10 cellular contexts compared by ENCODE assay signal in the genomic region with DNA sequence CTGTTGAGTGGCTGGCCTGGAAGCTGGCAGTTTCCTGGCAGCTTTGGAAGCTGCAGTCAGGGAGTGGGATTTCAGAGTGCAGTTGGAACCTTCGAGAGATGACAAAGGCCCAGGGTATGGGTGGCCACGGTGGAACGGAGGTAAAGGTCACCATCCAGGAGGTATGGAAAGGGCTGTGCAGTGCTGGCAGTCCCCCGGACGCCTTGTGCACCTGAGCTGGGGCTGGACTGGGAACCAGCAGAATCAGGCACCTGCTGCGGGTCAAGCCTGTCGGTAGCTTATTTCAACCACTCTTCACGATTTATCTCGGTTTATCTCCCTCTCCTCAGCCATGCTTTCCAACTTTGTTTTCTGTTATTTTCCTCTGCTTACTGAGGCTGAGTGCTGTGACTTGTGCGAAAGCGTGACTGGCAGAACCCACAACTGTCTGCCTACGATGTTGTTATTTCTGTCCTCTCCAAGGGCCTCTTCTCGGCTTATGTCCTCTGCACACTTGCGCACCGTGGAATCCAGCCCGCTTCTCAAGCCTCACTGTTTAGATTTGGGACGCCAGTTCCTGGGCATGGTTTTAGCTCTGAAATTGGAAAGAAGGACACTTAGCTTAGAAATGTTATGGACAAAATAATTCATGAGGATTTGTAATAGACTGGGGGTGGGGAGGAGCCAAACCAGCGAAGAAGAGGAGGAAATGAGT.
"Had no signal": no experiment of that assay in that cellular context is flagged by ENCODE, and none has a peak within 500 bp of the region (broad histone marks: within the 10 kb centered on the region; RNA-seq: fewer than 3 reads in every experiment).

No MANE protein-coding gene starts in this region.

- DNase-seq: activated CD4-positive, alpha-beta T cell treated with anti-CD3 and anti-CD28 coated beads, Interleukin-2, amount 10 ng/mL, durations not matched to agents 7 days and 5 days; activated CD4-positive, CD25-positive, alpha-beta regulatory T cell; activated naive CD4-positive, alpha-beta T cell treated with anti-CD3 and anti-CD28 coated beads, Interleukin-2, amount 10 ng/mL, durations not matched to agents 7 days and 5 days; stimulated activated CD4-positive, alpha-beta T cell treated with anti-CD3 and anti-CD28 coated beads, Interleukin-12 subunit alpha, Interleukin-12 subunit beta, amount 100 ng/mL, for 4 hours; stimulated activated CD4-positive, alpha-beta T cell treated with anti-CD3 and anti-CD28 coated beads, Interleukin-2, amount 100 ng/mL, for 24 hours had no signal

- H3K36me3 Mint-ChIP-seq: activated naive CD4-positive, alpha-beta T cell treated with anti-CD3 and anti-CD28 coated beads, Interleukin-2, amount 10 ng/mL, durations not matched to agents 7 days and 5 days had no signal

- H3K36me3 ChIP-seq: gastroesophageal sphincter, tibial artery, vagina had no signal

- ATAC-seq: activated T-helper 17 cell treated with anti-CD3 and anti-CD28 coated beads, Interleukin-2, amount 50 U/mL, for 72 hours; gastroesophageal sphincter had no signal

- H3K27ac ChIP-seq: gastroesophageal sphincter, tibial artery, vagina had no signal

- H3K4me1 Mint-ChIP-seq: activated T-helper 17 cell treated with anti-CD3 and anti-CD28 coated beads, Interleukin-2, amount 50 U/mL, for 72 hours had no signal

- H3K4me3 Mint-ChIP-seq: activated CD4-positive, alpha-beta T cell treated with anti-CD3 and anti-CD28 coated beads, Interleukin-2, amount 10 ng/mL, durations not matched to agents 7 days and 5 days; activated naive CD4-positive, alpha-beta T cell treated with anti-CD3 and anti-CD28 coated beads, Interleukin-2, amount 10 ng/mL, durations not matched to agents 7 days and 5 days; activated T-helper 17 cell treated with anti-CD3 and anti-CD28 coated beads, Interleukin-2, amount 50 U/mL, for 72 hours; nephron had no signal

- H3K4me3 ChIP-seq: gastroesophageal sphincter, tibial artery, vagina had no signal

- H3K27ac Mint-ChIP-seq: activated CD4-positive, alpha-beta T cell treated with anti-CD3 and anti-CD28 coated beads, Interleukin-2, amount 10 ng/mL, durations not matched to agents 7 days and 5 days; activated naive CD4-positive, alpha-beta T cell treated with anti-CD3 and anti-CD28 coated beads, Interleukin-2, amount 10 ng/mL, durations not matched to agents 7 days and 5 days; activated T-helper 17 cell treated with anti-CD3 and anti-CD28 coated beads, Interleukin-2, amount 50 U/mL, for 72 hours had no signal

- H3K9me3 Mint-ChIP-seq: activated CD4-positive, alpha-beta T cell treated with anti-CD3 and anti-CD28 coated beads, Interleukin-2, amount 10 ng/mL, durations not matched to agents 7 days and 5 days; activated naive CD4-positive, alpha-beta T cell treated with anti-CD3 and anti-CD28 coated beads, Interleukin-2, amount 10 ng/mL, durations not matched to agents 7 days and 5 days; activated T-helper 17 cell treated with anti-CD3 and anti-CD28 coated beads, Interleukin-2, amount 50 U/mL, for 72 hours had no signal

- H3K9me3 ChIP-seq: gastroesophageal sphincter, tibial artery, vagina had no signal

- H3K27me3 ChIP-seq: vagina had no signal
